Comparison of ENCODE assay signal across 11 cellular contexts in the genomic region with DNA sequence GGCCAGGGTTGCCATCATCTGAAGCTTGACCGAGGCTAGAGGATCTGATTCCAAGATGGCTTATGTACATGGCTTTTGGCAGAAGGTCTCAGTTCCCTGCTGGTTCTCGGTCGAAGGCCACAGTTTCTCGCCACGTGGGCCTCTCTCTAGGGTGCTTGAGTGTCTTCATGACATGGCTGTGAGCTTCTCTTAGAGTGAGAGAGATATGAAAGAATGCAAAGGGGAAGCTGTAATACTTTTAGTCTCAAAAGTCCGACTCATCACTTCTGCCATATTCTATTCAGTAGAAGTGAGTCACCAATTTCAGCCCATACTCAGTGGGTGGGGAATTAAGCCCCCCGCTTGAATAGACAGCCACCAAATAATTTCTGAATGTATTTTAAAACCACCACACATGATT.
DNase-seq lines count a peak whose midpoint lies in the region; ATAC-seq and TF ChIP-seq lines count a peak whose summit lies in the region.
"Had no signal": no experiment of that assay in that cellular context is flagged by ENCODE, and none has a peak within 500 bp of the region (broad histone marks: within the 10 kb centered on the region; RNA-seq: fewer than 3 reads in every experiment).

No MANE protein-coding gene starts in this region.

- no peak for ATAC-seq in T-cell (replicated peaks in 1 of 4)

- H3K4me3 Mint-ChIP-seq in activated T-cell treated with anti-CD3 and anti-CD28 coated beads, Interleukin-2, amount 50 U/mL, for 24 hours, result no peak overlapping the region
- H3K4me3 Mint-ChIP-seq in immature natural killer cell, result peak overlapping the region in 3 of 5 donors; percentile 5 to 36 (median 23)
- no peak overlapping the region for H3K4me3 Mint-ChIP-seq in T-cell

- peak overlapping the region; percentile 32 for H3K27ac Mint-ChIP-seq in activated T-cell treated with anti-CD3 and anti-CD28 coated beads, Interleukin-2, amount 50 U/mL, for 24 hours
- H3K27ac Mint-ChIP-seq in immature natural killer cell (peak overlapping the region; percentile 10 to 89 (median 55)), T-cell (no peak overlapping the region)

- TF ChIP-seq CTCF in thyroid gland (IDR thresholded peaks at IDR 0.05), result no peak

- POLR2A ChIA-PET in T-cell (lab: Charles Lee), result no interaction called here

- no peak for DNase-seq in activated T-cell treated with anti-CD3 and anti-CD28 coated beads, Interleukin-2, amount 50 U/mL, for 24 hours
- DNase-seq in activated T-cell treated with anti-CD3 and anti-CD28 coated beads for 4 hours (no peak), RPMI8226 (peak; percentile 19), immature natural killer cell (no peak), thyroid gland (peak; percentile 14 to 22), T-cell (no peak), NCI-H128 (lab: John Stamatoyannopoulos, UW; ENCODE audit: unreplicated experiment) (no peak)
- DNase-seq in activated CD8-positive, alpha-beta memory T cell treated with anti-CD3 and anti-CD28 coated beads for 24 hours, result no peak
- DNase-seq: NCI-H2107, spleen had no signal

- TF ChIP-seq POLR2A in thyroid gland (IDR thresholded peaks at IDR 0.05), result no peak

- H3K9me3 ChIP-seq in thyroid gland, result no peaks in the 10 kb centered on the region

- intact Hi-C loops in thyroid gland (cut with DNase I), result no loop called here

- no peak overlapping the region for H3K4me3 ChIP-seq in thyroid gland (replicated peaks in 1 of 3)
- H3K4me3 ChIP-seq: cardiac muscle cell, spleen had no signal

- 73 to 84% methylated on average over 7 of the region's 7 CpGs for WGBS in thyroid gland, 2 donors

- peaks cover 20 to 39% of the 10 kb centered on the region in 2 donors for H3K4me1 ChIP-seq in thyroid gland

- H3K36me3 ChIP-seq in thyroid gland, result no peaks in the 10 kb centered on the region
- H3K36me3 ChIP-seq: cardiac muscle cell had no signal

- H3K27ac ChIP-seq in thyroid gland, result peak overlapping the region in 2 of 3 donors; percentile 10 to 24
- H3K27ac ChIP-seq: cardiac muscle cell had no signal

- H3K27me3 ChIP-seq in thyroid gland, result no peaks in the 10 kb centered on the region
- H3K27me3 ChIP-seq: cardiac muscle cell, spleen had no signal

- no peaks in the 10 kb centered on the region for H3K27me3 Mint-ChIP-seq in activated T-cell treated with anti-CD3 and anti-CD28 coated beads, Interleukin-2, amount 50 U/mL, for 24 hours
- H3K27me3 Mint-ChIP-seq in immature natural killer cell (ENCODE audit: low read depth in 3 of 3) (peaks cover 0 to 2% (median 0%) of the 10 kb centered on the region in 3 donors), T-cell (no peaks in the 10 kb centered on the region)

- H3K4me1 Mint-ChIP-seq in activated T-cell treated with anti-CD3 and anti-CD28 coated beads, Interleukin-2, amount 50 U/mL, for 24 hours (ENCODE audit: low read depth), result peaks cover 58% of the 10 kb centered on the region
- H3K4me1 Mint-ChIP-seq in immature natural killer cell (peaks cover 82 to 87% of the 10 kb centered on the region in 2 donors), T-cell (peaks cover 63 to 74% (median 69%) of the 10 kb centered on the region in 3 donors)

- H3K9me3 Mint-ChIP-seq in activated T-cell treated with anti-CD3 and anti-CD28 coated beads, Interleukin-2, amount 50 U/mL, for 24 hours, result peaks cover 16% of the 10 kb centered on the region
- H3K9me3 Mint-ChIP-seq in immature natural killer cell, result peaks cover 0 to 2% (median 0%) of the 10 kb centered on the region in 6 donors
- H3K9me3 Mint-ChIP-seq in T-cell, result peaks cover 4 to 11% (median 10%) of the 10 kb centered on the region in 3 donors

- CTCF ChIA-PET in T-cell (lab: Charles Lee), result interaction anchor here in 1 of 2 donors (1.0 kb wide), 1 partner anchor 12 kb away, joined by 3 read pairs; no protein-coding TSS in a partner anchor

- H3K36me3 Mint-ChIP-seq in activated T-cell treated with anti-CD3 and anti-CD28 coated beads, Interleukin-2, amount 50 U/mL, for 24 hours (ENCODE audit: low read depth), result peaks cover 23% of the 10 kb centered on the region
- H3K36me3 Mint-ChIP-seq in immature natural killer cell (peaks cover 6 to 16% (median 11%) of the 10 kb centered on the region in 3 donors), T-cell (peaks cover 39% of the 10 kb centered on the region)

Comparison
In these comparisons a context has a peak if more than half of its experiments do, and no peak if none do; other contexts are left out.
1. DNase-seq: peak in RPMI8226 (single experiment) and thyroid gland (2 of 2); none in activated T-cell treated with anti-CD3 and anti-CD28 coated beads, Interleukin-2, amount 50 U/mL, for 24 hours (single experiment), activated T-cell treated with anti-CD3 and anti-CD28 coated beads for 4 hours (single experiment), immature natural killer cell (0 of 3), T-cell (0 of 34), activated CD8-positive, alpha-beta memory T cell treated with anti-CD3 and anti-CD28 coated beads for 24 hours (single experiment) and NCI-H128 (single experiment).
2. H3K27ac Mint-ChIP-seq: peak in activated T-cell treated with anti-CD3 and anti-CD28 coated beads, Interleukin-2, amount 50 U/mL, for 24 hours (single experiment) and immature natural killer cell (6 of 6); none in T-cell (0 of 2).
3. H3K4me3 Mint-ChIP-seq: peak in immature natural killer cell (3 of 5); none in activated T-cell treated with anti-CD3 and anti-CD28 coated beads, Interleukin-2, amount 50 U/mL, for 24 hours (single experiment) and T-cell (0 of 3).